1 cellular context compared by ENCODE assay signal in genomic region chr7:26090927-26091519, GRCh38.
TF ChIP-seq lines count a peak whose summit lies in the region.

No MANE protein-coding gene starts in this region.

TF ChIP-seq in HepG2, 621 proteins besides CTCF, POLR2A, EP300 and RAD21 (continued from another document):
- TF ChIP-seq STAT6 (CRISPR knock-in tag; IDR thresholded peaks at IDR 0.05; ENCODE audit: borderline replicate concordance), result peak; percentile 37; the same call in 1 of the 2 replicates
- no peak for TF ChIP-seq MAFK (conservative IDR thresholded peaks at IDR 0.05 in 1 of 2, IDR thresholded peaks at IDR 0.05 in 1 of 2; ENCODE audit: low read length in 2 of 2)
- no peak for TF ChIP-seq KLF15 (CRISPR knock-in tag; IDR thresholded peaks at IDR 0.05; ENCODE audit: borderline replicate concordance)
- no peak for TF ChIP-seq SP140L (CRISPR knock-in tag; IDR thresholded peaks at IDR 0.05; ENCODE audit: borderline replicate concordance)
- TF ChIP-seq STAG1 (CRISPR knock-in tag; IDR thresholded peaks at IDR 0.05), result peak; percentile 69
- no peak for TF ChIP-seq MIER2 (CRISPR knock-in tag; IDR thresholded peaks at IDR 0.05)
- no peak for TF ChIP-seq NRL (CRISPR knock-in tag; IDR thresholded peaks at IDR 0.05; ENCODE audit: borderline replicate concordance)
- TF ChIP-seq SRSF9 (IDR thresholded peaks at IDR 0.05; ENCODE audit: borderline replicate concordance, insufficient read depth, low read depth, low read length, poor library complexity, severe bottlenecking), result no peak
- TF ChIP-seq HMGXB4 (CRISPR knock-in tag; IDR thresholded peaks at IDR 0.05; ENCODE audit: borderline replicate concordance in 1 of 2, low read depth in 1 of 2), result no peak
- no peak for TF ChIP-seq JUND (CRISPR knock-in tag; IDR thresholded peaks at IDR 0.05)
- TF ChIP-seq SMC3 (IDR thresholded peaks at IDR 0.05; ENCODE audit: low read length), result peak; percentile 77; the same call in 1 of the 2 replicates
- TF ChIP-seq ARNT (IDR thresholded peaks at IDR 0.05), result no peak
- no peak for TF ChIP-seq KLF16 (CRISPR knock-in tag; IDR thresholded peaks at IDR 0.05)
